22 cellular contexts compared by ENCODE assay signal in genomic region chr14:102341566-102341965, GRCh38. TPM values are rescaled to one million over a fixed set of nuclear protein-coding genes. Genes with fewer than 3 reads are reported as not detected.
DNase-seq lines count a peak whose midpoint lies in the region; ATAC-seq, FAIRE-seq and TF ChIP-seq lines count a peak whose summit lies in the region.
"Had no signal": no experiment of that assay in that cellular context is flagged by ENCODE, and none has a peak within 500 bp of the region (broad histone marks: within the 10 kb centered on the region; RNA-seq: fewer than 3 reads in every experiment).

No MANE protein-coding gene starts in this region.

- no peaks in the 10 kb centered on the region for H3K9me3 Mint-ChIP-seq in H9
- H3K9me3 Mint-ChIP-seq in glutamatergic neuron (ENCODE audit: unreplicated experiment) = peaks cover 2% of the 10 kb centered on the region
- H3K9me3 Mint-ChIP-seq in stimulated activated naive B cell treated with anti-CD40 and anti-IgM and Interleukin-4, amounts not matched to agents 10 μg/mL and 1 μg/mL and 100 μg/mL, for 72 hours = no peaks in the 10 kb centered on the region
- H3K9me3 Mint-ChIP-seq: HFFc6 had no signal

- no peaks in the 10 kb centered on the region for H4K20me1 ChIP-seq in H9 (ENCODE audit: control insufficient read depth, insufficient read depth, insufficient read length)

- peak overlapping the region in 2 of 3 experiments; percentile 62 to 92; a peak in 1 of 7 replicates for H3K27ac Mint-ChIP-seq in H9
- no peak overlapping the region for H3K27ac Mint-ChIP-seq in glutamatergic neuron (ENCODE audit: unreplicated experiment)
- H3K27ac Mint-ChIP-seq in stimulated activated naive B cell treated with anti-CD40 and anti-IgM and Interleukin-4, amounts not matched to agents 10 μg/mL and 1 μg/mL and 100 μg/mL, for 72 hours = peak overlapping the region; percentile 31
- H3K27ac Mint-ChIP-seq: HFFc6 had no signal

- H3K4me3 Mint-ChIP-seq in H9 (no peak overlapping the region), glutamatergic neuron (ENCODE audit: unreplicated experiment) (peak overlapping the region; percentile 44)
- H3K4me3 Mint-ChIP-seq in stimulated activated naive B cell treated with anti-CD40 and anti-IgM and Interleukin-4, amounts not matched to agents 10 μg/mL and 1 μg/mL and 100 μg/mL, for 72 hours = no peak overlapping the region
- H3K4me3 Mint-ChIP-seq: HFFc6 had no signal

- no peak overlapping the region for H2BK12ac ChIP-seq in H9 (ENCODE audit: insufficient read length, low read depth, low read length)

- H2BK15ac ChIP-seq in H9 (ENCODE audit: low read depth, low read length) = no peak overlapping the region

- no peak overlapping the region for H2BK120ac ChIP-seq in H9 (ENCODE audit: low read depth, low read length, poor library complexity, severe bottlenecking)

- H4K5ac ChIP-seq in H9 (ENCODE audit: insufficient read length, low read depth, low read length) = no peak overlapping the region

- no peak overlapping the region for H2BK20ac ChIP-seq in H9 (ENCODE audit: low read depth, low read length, poor library complexity, severe bottlenecking)

- H3K27ac ChIP-seq in H9 (ENCODE audit: insufficient read length, low read depth, low read length) (no peak overlapping the region), RWPE2 (ENCODE audit: poor library complexity, severe bottlenecking) (no peak overlapping the region), kidney (ENCODE audit: low read depth in 2 of 2, low read length in 2 of 2) (no peak overlapping the region)
- H3K27ac ChIP-seq: C4-2B, SJCRH30 had no signal

- no peak overlapping the region for H2BK5ac ChIP-seq in H9 (ENCODE audit: insufficient read length, low read length)

- no peak overlapping the region for H3K56ac ChIP-seq in H9 (ENCODE audit: insufficient read length, low read depth, low read length)

- ATAC-seq in RWPE2 (ENCODE audit: low read depth) = peak; percentile 15; the same call in 2 of the 3 replicates
- ATAC-seq in stimulated activated naive B cell treated with anti-CD40 and anti-IgM and Interleukin-4, amounts not matched to agents 10 μg/mL and 1 μg/mL and 100 μg/mL, for 72 hours (replicated peaks) = peak in 1 of 2 donors; percentile 8

- no peaks in the 10 kb centered on the region for H3K79me1 ChIP-seq in H9 (ENCODE audit: insufficient read depth, low read depth, low read length, poor library complexity, severe bottlenecking)

- H3K27me3 Mint-ChIP-seq in H9 (ENCODE audit: low read depth) (no peaks in the 10 kb centered on the region), glutamatergic neuron (ENCODE audit: unreplicated experiment) (peaks cover 6% of the 10 kb centered on the region)
- H3K27me3 Mint-ChIP-seq in stimulated activated naive B cell treated with anti-CD40 and anti-IgM and Interleukin-4, amounts not matched to agents 10 μg/mL and 1 μg/mL and 100 μg/mL, for 72 hours = no peaks in the 10 kb centered on the region

- no peak overlapping the region for H3K4me2 ChIP-seq in H9 (ENCODE audit: insufficient read depth, insufficient read length, low read length)

- H3K23ac ChIP-seq in H9 (ENCODE audit: insufficient read length, low read depth, low read length) = no peak overlapping the region

- no peak overlapping the region for H3K4ac ChIP-seq in H9 (ENCODE audit: low read depth, low read length)

- WGBS in H9 (ENCODE audit: extremely low coverage, insufficient read length, low lambda C conversion rate) = no CpG with 5 or more reads among the region's 8 CpGs

- no peak overlapping the region for H4K91ac ChIP-seq in H9 (ENCODE audit: insufficient read length, low read depth, low read length)

- no peak overlapping the region for H3T11ph ChIP-seq in H9 (ENCODE audit: low read length)

- H2AFZ ChIP-seq in H9 (ENCODE audit: low read length) = no peak overlapping the region

- DNase-seq in H9 (no peak), RWPE2 (ENCODE audit: low spot score) (no peak), glutamatergic neuron (no peak), NCI-H82 (lab: John Stamatoyannopoulos, UW) (no peak), kidney (no peak), NCI-H748 treated with DMSO at 0.1 percent for 48 hours (lab: John Stamatoyannopoulos, UW) (no peak)
- no peak for DNase-seq in stimulated activated naive B cell treated with anti-CD40 and anti-IgM and Interleukin-4, amounts not matched to agents 10 μg/mL and 1 μg/mL and 100 μg/mL, for 72 hours
- DNase-seq: COR-L47; GF-D8; GOT3; HFFc6; IMR-90; Kasumi-1; NCI-H1105; NCI-H187; NCI-H526 treated with DMSO at 0.1 percent for 48 hours; NK-92 treated with Interleukin-12 subunit alpha and Interleukin-12 subunit beta, amount 100 ng/mL, for 24 hours; RPMI8226; SJCRH30 had no signal

- no peak overlapping the region for H3K14ac ChIP-seq in H9 (ENCODE audit: insufficient read depth, low read length)

- H3K23me2 ChIP-seq in H9 (ENCODE audit: insufficient read length, low read depth, low read length, poor library complexity, severe bottlenecking) = no peaks in the 10 kb centered on the region

- no peaks in the 10 kb centered on the region for H3K79me2 ChIP-seq in H9 (ENCODE audit: insufficient read depth, low read length)

- H3K36me3 Mint-ChIP-seq in H9 (ENCODE audit: insufficient read depth in 1 of 3, low read depth in 3 of 3) (peaks cover 11 to 50% (median 45%) of the 10 kb centered on the region in 3 experiments; a peak in 6 of 7 replicates), glutamatergic neuron (ENCODE audit: unreplicated experiment) (peaks cover 4% of the 10 kb centered on the region)
- H3K36me3 Mint-ChIP-seq in stimulated activated naive B cell treated with anti-CD40 and anti-IgM and Interleukin-4, amounts not matched to agents 10 μg/mL and 1 μg/mL and 100 μg/mL, for 72 hours = peaks cover 40 to 48% of the 10 kb centered on the region in 2 donors

- intact Hi-C loops in kidney (cut with DNase I) = no loop called here

- no peak overlapping the region for H4K8ac ChIP-seq in H9 (replicated peaks; ENCODE audit: insufficient read length, low read depth, low read length)

- no peak overlapping the region for H3K4me3 ChIP-seq in RWPE2 (ENCODE audit: severe bottlenecking)
- H3K4me3 ChIP-seq in kidney (ENCODE audit: low read length in 2 of 2) = no peak overlapping the region
- H3K4me3 ChIP-seq: SJCRH30 had no signal

- H3K18ac ChIP-seq in H9 (ENCODE audit: insufficient read length, low read depth, low read length) = no peak overlapping the region

- no peak overlapping the region for H3K9ac ChIP-seq in H9 (ENCODE audit: extremely low read depth, insufficient read length, low read length)
- no peak overlapping the region for H3K9ac ChIP-seq in kidney (ENCODE audit: low read length in 2 of 2)

- TF ChIP-seq CTCF in H9 (conservative IDR thresholded peaks at IDR 0.05) (no peak), RWPE2 (IDR thresholded peaks at IDR 0.05; ENCODE audit: poor library complexity, severe bottlenecking) (no peak), glutamatergic neuron (IDR thresholded peaks at IDR 0.05; ENCODE audit: partially characterized antibody, unreplicated experiment) (no peak), kidney (IDR thresholded peaks at IDR 0.05; ENCODE audit: borderline replicate concordance, extremely low read depth, insufficient read depth) (no peak)

- no peak overlapping the region for H2AK5ac ChIP-seq in H9 (ENCODE audit: insufficient read length, low read length)

- H3K4me1 ChIP-seq in H9 (ENCODE audit: insufficient read depth, low read length) (no peaks in the 10 kb centered on the region), RWPE2 (ENCODE audit: insufficient read depth, poor library complexity, severe bottlenecking) (no peaks in the 10 kb centered on the region), kidney (ENCODE audit: control insufficient read depth in 1 of 2, insufficient read depth in 1 of 2, low read depth in 1 of 2, low read length in 2 of 2) (no peaks in the 10 kb centered on the region)
- H3K4me1 ChIP-seq: SJCRH30 had no signal

- H3K4me1 Mint-ChIP-seq in H9 (peaks cover 0 to 5% of the 10 kb centered on the region in 2 experiments; a peak in 1 of 4 replicates), glutamatergic neuron (ENCODE audit: low read depth, unreplicated experiment) (peaks cover 2% of the 10 kb centered on the region)
- H3K4me1 Mint-ChIP-seq in stimulated activated naive B cell treated with anti-CD40 and anti-IgM and Interleukin-4, amounts not matched to agents 10 μg/mL and 1 μg/mL and 100 μg/mL, for 72 hours = peaks cover 3 to 7% of the 10 kb centered on the region in 2 donors

- H3K27me3 ChIP-seq in H9 (ENCODE audit: insufficient read depth, low read length) = no peaks in the 10 kb centered on the region
- no peaks in the 10 kb centered on the region for H3K27me3 ChIP-seq in RWPE2 (ENCODE audit: insufficient read depth, poor library complexity, severe bottlenecking)
- H3K27me3 ChIP-seq: SJCRH30 had no signal

- H3K36me3 ChIP-seq in RWPE2 (ENCODE audit: low read depth) (peaks cover 79% of the 10 kb centered on the region), kidney (ENCODE audit: control insufficient read depth in 1 of 2, insufficient read depth in 2 of 2, low read length in 2 of 2) (peaks cover 23 to 25% of the 10 kb centered on the region in 2 donors)

- FAIRE-seq in kidney (lab: Jason Lieb, UNC) = no peak
- FAIRE-seq: GM12891, GM18507 had no signal

- H3K9me3 ChIP-seq in H9 (ENCODE audit: control insufficient read depth, low read depth, low read length) (no peaks in the 10 kb centered on the region), RWPE2 (ENCODE audit: severe bottlenecking) (no peaks in the 10 kb centered on the region), kidney (ENCODE audit: control insufficient read depth in 1 of 2, low read length in 2 of 2) (no peaks in the 10 kb centered on the region)
- H3K9me3 ChIP-seq: SJCRH30 had no signal

RNA-seq across cellular contexts. Expression of gene CINP, which starts 21.1 kb away (rescaled TPM):
- total RNA-seq in H9 (2021) (39.3 and 39.5 TPM in 2 replicates), glutamatergic neuron (ENCODE audit: unreplicated experiment) (25.9 TPM), kidney (32.1 TPM)
- 49.3 TPM for polyA plus RNA-seq in kidney (ENCODE audit: insufficient read depth, low read depth, low replicate concordance)

RNA-seq across cellular contexts. Expression of gene TECPR2, which starts 21.2 kb away (rescaled TPM):
- total RNA-seq in H9 (2021) = 15.0 and 15.4 TPM in 2 replicates
- total RNA-seq in glutamatergic neuron (ENCODE audit: unreplicated experiment) = 24.5 TPM
- 30.2 TPM for total RNA-seq in kidney
- polyA plus RNA-seq in kidney (ENCODE audit: insufficient read depth, low read depth, low replicate concordance) = 6.0 TPM

RNA-seq across cellular contexts. Expression of gene ZNF839, which starts 22.0 kb away (rescaled TPM):
- 9.4 and 10.4 TPM in 2 replicates for total RNA-seq in H9 (2021)
- total RNA-seq in glutamatergic neuron (ENCODE audit: unreplicated experiment) = 13.6 TPM
- 15.8 TPM for total RNA-seq in kidney
- 7.8 TPM for polyA plus RNA-seq in kidney (ENCODE audit: insufficient read depth, low read depth, low replicate concordance)

RNA-seq across cellular contexts. Expression of gene MOK, which starts 36.6 kb away (rescaled TPM):
- total RNA-seq in H9 (2021) (2.8 and 3.0 TPM in 2 replicates), glutamatergic neuron (ENCODE audit: unreplicated experiment) (6.5 TPM), kidney (32.7 TPM)
- polyA plus RNA-seq in kidney (ENCODE audit: insufficient read depth, low read depth, low replicate concordance) = 20.4 TPM
